ENCODE assay signal across 21 cellular contexts in genomic region chr4:168836482-168836881, GRCh38.
DNase-seq lines count a peak whose midpoint lies in the region; ATAC-seq, FAIRE-seq and TF ChIP-seq lines count a peak whose summit lies in the region.
"Had no signal": no experiment of that assay in that cellular context is flagged by ENCODE, and none has a peak within 500 bp of the region (broad histone marks: within the 10 kb centered on the region; RNA-seq: fewer than 3 reads in every experiment).

No MANE protein-coding gene starts in this region.

- CTCF ChIA-PET in activated naive CD4-positive, alpha-beta T cell treated with anti-CD3 and anti-CD28 coated beads, Interleukin-2, amount 10 ng/mL, durations not matched to agents 7 days and 5 days (lab: Charles Lee), result interaction anchor here (0.7 to 1.2 kb wide), 3 partner anchors 12 to 28 kb away, joined by 3 to 4 read pairs (median 3); no protein-coding TSS in a partner anchor

- peaks cover 89% of the 10 kb centered on the region for H4K20me1 ChIP-seq in astrocyte (ENCODE audit: insufficient read depth, low read length)

- H3K27ac Mint-ChIP-seq in activated naive CD4-positive, alpha-beta T cell treated with anti-CD3 and anti-CD28 coated beads, Interleukin-2, amount 50 U/mL, for 72 hours, result no peak overlapping the region
- H3K27ac Mint-ChIP-seq in activated naive CD4-positive, alpha-beta T cell treated with anti-CD3 and anti-CD28 coated beads, Interleukin-2, amount 10 ng/mL, durations not matched to agents 7 days and 5 days, result no peak overlapping the region
- H3K27ac Mint-ChIP-seq in astrocyte (ENCODE audit: unreplicated experiment), result peak overlapping the region; percentile 29
- H3K27ac Mint-ChIP-seq in activated naive CD8-positive, alpha-beta T cell treated with anti-CD3 and anti-CD28 coated beads for 36 hours, result no peak overlapping the region
- H3K27ac Mint-ChIP-seq: activated T-helper 2 cell treated with anti-CD3 and anti-CD28 coated beads, Interferon-gamma antibody, Interleukin-2, Interleukin-4, amounts not matched to agents 10 μg/mL and 5 μg/mL and 100 μg/mL, durations not matched to agents 14 hours and 24 hours and 36 hours; CD8-positive, alpha-beta T cell; naive thymus-derived CD8-positive, alpha-beta T cell; stimulated activated naive CD8-positive, alpha-beta T cell treated with anti-CD3 and anti-CD28 coated beads, Interleukin-15, amount 100 ng/mL, for 72 hours had no signal

- H3K4me2 ChIP-seq in astrocyte (ENCODE audit: low read length), result peak overlapping the region; percentile 94

- H3K4me1 Mint-ChIP-seq in activated naive CD4-positive, alpha-beta T cell treated with anti-CD3 and anti-CD28 coated beads, Interleukin-2, amount 10 ng/mL, durations not matched to agents 7 days and 5 days, result peaks cover 10% of the 10 kb centered on the region
- peaks cover 49% of the 10 kb centered on the region for H3K4me1 Mint-ChIP-seq in astrocyte (ENCODE audit: low read depth, unreplicated experiment)
- peaks cover 6% of the 10 kb centered on the region for H3K4me1 Mint-ChIP-seq in activated naive CD8-positive, alpha-beta T cell treated with anti-CD3 and anti-CD28 coated beads for 36 hours

- H2AFZ ChIP-seq in astrocyte (ENCODE audit: low read depth, low read length), result no peak overlapping the region

- no peaks in the 10 kb centered on the region for H3K9me3 ChIP-seq in astrocyte (ENCODE audit: insufficient read depth, low read depth, low read length)
- no peaks in the 10 kb centered on the region for H3K9me3 ChIP-seq in lower lobe of right lung
- H3K9me3 ChIP-seq in thoracic aorta, result no peaks in the 10 kb centered on the region
- no peaks in the 10 kb centered on the region for H3K9me3 ChIP-seq in right lobe of liver

- TF ChIP-seq CTCF in astrocyte (IDR thresholded peaks at IDR 0.05; ENCODE audit: insufficient read depth, low read depth, low read length), result no peak
- no peak for TF ChIP-seq CTCF in lower lobe of right lung (IDR thresholded peaks at IDR 0.05)
- TF ChIP-seq CTCF in thoracic aorta (IDR thresholded peaks at IDR 0.05), result no peak
- TF ChIP-seq CTCF in right lobe of liver (IDR thresholded peaks at IDR 0.05), result no peak

- no peak overlapping the region for H3K9ac ChIP-seq in astrocyte (ENCODE audit: low read length)

- no peak for TF ChIP-seq POLR2A in right lobe of liver (IDR thresholded peaks at IDR 0.05)

- H3K36me3 Mint-ChIP-seq in activated naive CD4-positive, alpha-beta T cell treated with anti-CD3 and anti-CD28 coated beads, Interleukin-2, amount 50 U/mL, for 72 hours, result peaks cover 4 to 9% of the 10 kb centered on the region in 2 donors
- no peaks in the 10 kb centered on the region for H3K36me3 Mint-ChIP-seq in activated naive CD4-positive, alpha-beta T cell treated with anti-CD3 and anti-CD28 coated beads, Interleukin-2, amount 10 ng/mL, durations not matched to agents 7 days and 5 days
- H3K36me3 Mint-ChIP-seq in astrocyte (ENCODE audit: low read depth, unreplicated experiment), result peaks cover 16% of the 10 kb centered on the region
- H3K36me3 Mint-ChIP-seq in activated naive CD8-positive, alpha-beta T cell treated with anti-CD3 and anti-CD28 coated beads for 36 hours, result no peaks in the 10 kb centered on the region
- H3K36me3 Mint-ChIP-seq: CD8-positive, alpha-beta T cell had no signal

- no peak for FAIRE-seq in astrocyte (lab: Jason Lieb, UNC)
- FAIRE-seq: endothelial cell of umbilical vein, frontal cortex, GM19239, H54 had no signal

- H3K79me2 ChIP-seq in astrocyte (ENCODE audit: insufficient read depth, low read length), result peaks cover 98% of the 10 kb centered on the region

- DNase-seq in activated naive CD4-positive, alpha-beta T cell treated with anti-CD3 and anti-CD28 coated beads, Interleukin-2, amount 50 U/mL, for 72 hours (ENCODE audit: low spot score in 2 of 2), result no peak
- no peak for DNase-seq in activated naive CD4-positive, alpha-beta T cell treated with anti-CD3 and anti-CD28 coated beads, Interleukin-2, amount 10 ng/mL, durations not matched to agents 7 days and 5 days
- DNase-seq in astrocyte (ENCODE audit: low read depth) (no peak), lower lobe of right lung (no peak), thoracic aorta (ENCODE audit: low spot score) (no peak), right lobe of liver (no peak)
- no peak for DNase-seq in activated naive CD8-positive, alpha-beta T cell treated with anti-CD3 and anti-CD28 coated beads for 36 hours
- DNase-seq: amniotic stem cell; CD8-positive, alpha-beta T cell; naive thymus-derived CD8-positive, alpha-beta T cell; NCI-H1105 treated with DMSO at 0.1 percent for 48 hours; NCI-H2227 treated with DMSO at 0.1 percent for 48 hours; RPMI8226; stimulated activated naive CD8-positive, alpha-beta T cell treated with anti-CD3 and anti-CD28 coated beads, Interleukin-15, amount 100 ng/mL, for 72 hours had no signal

- H3K4me1 ChIP-seq in astrocyte (ENCODE audit: insufficient read depth, low read length), result peaks cover 41% of the 10 kb centered on the region
- peaks cover 21% of the 10 kb centered on the region for H3K4me1 ChIP-seq in lower lobe of right lung
- H3K4me1 ChIP-seq in thoracic aorta (ENCODE audit: control insufficient read depth in 1 of 2, low read depth in 2 of 2), result peaks cover 48 to 71% of the 10 kb centered on the region in 2 donors
- H3K4me1 ChIP-seq in right lobe of liver, result peaks cover 0 to 5% (median 0%) of the 10 kb centered on the region in 4 donors

- no peak overlapping the region for H3K27ac ChIP-seq in astrocyte (ENCODE audit: low read depth, low read length)
- peak overlapping the region; percentile 36 for H3K27ac ChIP-seq in lower lobe of right lung
- peak overlapping the region; percentile 94 to 99 for H3K27ac ChIP-seq in thoracic aorta
- no peak overlapping the region for H3K27ac ChIP-seq in right lobe of liver
- H3K27ac ChIP-seq: HL-60 had no signal

- H3K36me3 ChIP-seq in astrocyte (ENCODE audit: insufficient read depth, low read length) (peaks cover 11% of the 10 kb centered on the region), lower lobe of right lung (no peaks in the 10 kb centered on the region), thoracic aorta (no peaks in the 10 kb centered on the region), right lobe of liver (no peaks in the 10 kb centered on the region)

- intact Hi-C loops in lower lobe of right lung (cut with DNase I), result no loop called here
- intact Hi-C loops in right lobe of liver (cut with DNase I), result no loop called here

- 59% methylated on average over 4 of the region's 9 CpGs for WGBS in right lobe of liver (ENCODE audit: insufficient coverage, low coverage, low lambda C conversion rate, missing lambda C conversion rate)

- ATAC-seq in activated naive CD4-positive, alpha-beta T cell treated with anti-CD3 and anti-CD28 coated beads, Interleukin-2, amount 50 U/mL, for 72 hours, result peak; percentile 11 to 39
- ATAC-seq in lower lobe of right lung (no peak), thoracic aorta (ENCODE audit: insufficient number of reproducible peaks, low FRiP score, low read depth) (no peak), right lobe of liver (no peak), GM18907 (IDR thresholded peaks at IDR 0.05; ENCODE audit: unreplicated experiment) (no peak)
- ATAC-seq: CD8-positive, alpha-beta T cell; naive thymus-derived CD8-positive, alpha-beta T cell; stimulated activated naive CD8-positive, alpha-beta T cell treated with anti-CD3 and anti-CD28 coated beads, Interleukin-15, amount 100 ng/mL, for 72 hours had no signal

- peaks cover 67% of the 10 kb centered on the region for H3K27me3 Mint-ChIP-seq in activated naive CD4-positive, alpha-beta T cell treated with anti-CD3 and anti-CD28 coated beads, Interleukin-2, amount 10 ng/mL, durations not matched to agents 7 days and 5 days
- no peaks in the 10 kb centered on the region for H3K27me3 Mint-ChIP-seq in astrocyte (ENCODE audit: low read depth, unreplicated experiment)
- H3K27me3 Mint-ChIP-seq in activated naive CD8-positive, alpha-beta T cell treated with anti-CD3 and anti-CD28 coated beads for 36 hours, result peaks cover 73% of the 10 kb centered on the region

- no peaks in the 10 kb centered on the region for H3K27me3 ChIP-seq in astrocyte (ENCODE audit: insufficient read depth, low read length)
- H3K27me3 ChIP-seq in lower lobe of right lung (ENCODE audit: low read depth), result peaks cover 18% of the 10 kb centered on the region
- no peaks in the 10 kb centered on the region for H3K27me3 ChIP-seq in thoracic aorta (replicated peaks; ENCODE audit: insufficient read depth)
- H3K27me3 ChIP-seq in right lobe of liver, result no peaks in the 10 kb centered on the region

- H3K9me3 Mint-ChIP-seq in activated naive CD4-positive, alpha-beta T cell treated with anti-CD3 and anti-CD28 coated beads, Interleukin-2, amount 50 U/mL, for 72 hours, result no peaks in the 10 kb centered on the region
- H3K9me3 Mint-ChIP-seq in activated naive CD4-positive, alpha-beta T cell treated with anti-CD3 and anti-CD28 coated beads, Interleukin-2, amount 10 ng/mL, durations not matched to agents 7 days and 5 days, result no peaks in the 10 kb centered on the region
- H3K9me3 Mint-ChIP-seq in astrocyte (ENCODE audit: unreplicated experiment), result no peaks in the 10 kb centered on the region
- no peaks in the 10 kb centered on the region for H3K9me3 Mint-ChIP-seq in activated naive CD8-positive, alpha-beta T cell treated with anti-CD3 and anti-CD28 coated beads for 36 hours
- H3K9me3 Mint-ChIP-seq: activated T-helper 2 cell treated with anti-CD3 and anti-CD28 coated beads, Interferon-gamma antibody, Interleukin-2, Interleukin-4, amounts not matched to agents 10 μg/mL and 5 μg/mL and 100 μg/mL, durations not matched to agents 14 hours and 24 hours and 36 hours; CD8-positive, alpha-beta T cell; naive thymus-derived CD8-positive, alpha-beta T cell; stimulated activated naive CD8-positive, alpha-beta T cell treated with anti-CD3 and anti-CD28 coated beads, Interleukin-15, amount 100 ng/mL, for 72 hours had no signal

- H3K4me3 ChIP-seq in astrocyte (ENCODE audit: insufficient read depth, low read depth, low read length) (no peak overlapping the region), lower lobe of right lung (no peak overlapping the region), thoracic aorta (peak overlapping the region; percentile 98), right lobe of liver (no peak overlapping the region)

- H3K4me3 Mint-ChIP-seq in activated naive CD4-positive, alpha-beta T cell treated with anti-CD3 and anti-CD28 coated beads, Interleukin-2, amount 10 ng/mL, durations not matched to agents 7 days and 5 days, result no peak overlapping the region
- H3K4me3 Mint-ChIP-seq in astrocyte (ENCODE audit: unreplicated experiment), result peak overlapping the region; percentile 88
- no peak overlapping the region for H3K4me3 Mint-ChIP-seq in activated naive CD8-positive, alpha-beta T cell treated with anti-CD3 and anti-CD28 coated beads for 36 hours
- H3K4me3 Mint-ChIP-seq: CD8-positive, alpha-beta T cell; naive thymus-derived CD8-positive, alpha-beta T cell; stimulated activated naive CD8-positive, alpha-beta T cell treated with anti-CD3 and anti-CD28 coated beads, Interleukin-15, amount 100 ng/mL, for 72 hours had no signal

Comparison
In these comparisons a context has a peak if more than half of its experiments do, and no peak if none do; other contexts are left out.
1. ATAC-seq: peak in activated naive CD4-positive, alpha-beta T cell treated with anti-CD3 and anti-CD28 coated beads, Interleukin-2, amount 50 U/mL, for 72 hours (2 of 2); none in lower lobe of right lung (0 of 2), thoracic aorta (single experiment), right lobe of liver (0 of 4) and GM18907 (single experiment).
2. H3K27ac ChIP-seq: peak in lower lobe of right lung (single experiment) and thoracic aorta (2 of 2); none in astrocyte (single experiment) and right lobe of liver (0 of 3).